In the genomic region with DNA sequence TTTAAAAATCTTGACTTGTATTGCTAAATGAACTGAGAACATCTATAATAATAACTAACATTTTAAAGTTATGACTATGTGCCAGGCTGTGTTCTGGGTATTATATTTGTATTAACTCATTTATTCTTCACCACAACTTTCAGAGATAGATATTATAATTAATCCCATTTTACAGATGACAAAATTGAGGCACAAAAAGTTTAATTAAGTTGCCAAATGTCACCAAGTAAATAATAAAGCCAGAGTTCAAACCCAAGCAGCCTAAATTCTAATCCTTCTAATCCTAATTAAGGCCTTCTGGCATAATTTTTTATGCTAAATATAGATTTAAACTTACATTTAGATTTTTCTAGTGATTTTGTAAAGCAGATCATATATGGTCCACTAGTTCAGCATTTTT, we compare ENCODE assay signal across 40 cellular contexts.
"Had no signal": no experiment of that assay in that cellular context is flagged by ENCODE, and none has a peak within 500 bp of the region (broad histone marks: within the 10 kb centered on the region; RNA-seq: fewer than 3 reads in every experiment).

No MANE protein-coding gene starts in this region.

- H3K27me3 Mint-ChIP-seq: activated naive CD4-positive, alpha-beta T cell treated with anti-CD3 and anti-CD28 coated beads, Interleukin-2, amount 50 U/mL, for 24 hours; activated naive CD8-positive, alpha-beta T cell; activated naive CD8-positive, alpha-beta T cell treated with anti-CD3 and anti-CD28 coated beads for 36 hours; activated T-cell treated with anti-CD3 and anti-CD28 coated beads, Interleukin-2, amount 50 U/mL, for 24 hours; activated T-helper 17 cell treated with anti-CD3 and anti-CD28 coated beads, Interleukin-2, amount 50 U/mL, for 72 hours; brain; central memory CD8-positive, alpha-beta T cell had no signal

- H3K27ac ChIP-seq: adrenal gland, ascending aorta, body of pancreas, brain microvascular endothelial cell, breast epithelium, cardiac muscle cell had no signal

- DNase-seq: activated effector memory CD4-positive, alpha-beta T cell treated with anti-CD3 and anti-CD28 coated beads, Interleukin-2, amount 50 U/mL, for 16 hours; activated effector memory CD4-positive, alpha-beta T cell treated with Interleukin-2 at 50 U/mL for 16 hours; activated gamma-delta T cell; activated gamma-delta T cell treated with Interleukin-2 at 50 U/mL for 16 hours; activated naive CD4-positive, alpha-beta T cell; activated naive CD4-positive, alpha-beta T cell treated with anti-CD3 and anti-CD28 coated beads for 36 hours; activated naive CD4-positive, alpha-beta T cell treated with anti-CD3 and anti-CD28 coated beads, Interleukin-2, amount 10 ng/mL, durations not matched to agents 7 days and 5 days; activated naive CD4-positive, alpha-beta T cell treated with anti-CD3 and anti-CD28 coated beads, Interleukin-2, amount 50 U/mL, for 16 hours; activated naive CD4-positive, alpha-beta T cell treated with Interleukin-2 at 50 U/mL for 16 hours; activated naive CD8-positive, alpha-beta T cell treated with anti-CD3 and anti-CD28 coated beads for 36 hours; activated naive CD8-positive, alpha-beta T cell treated with anti-CD3 and anti-CD28 coated beads, Interleukin-2, amount 10 ng/mL, durations not matched to agents 7 days and 5 days; activated naive CD8-positive, alpha-beta T cell treated with anti-CD3 and anti-CD28 coated beads, Interleukin-2, amount 50 U/mL, for 24 hours; activated T-cell treated with anti-CD3 and anti-CD28 coated beads, Interleukin-2, amount 50 U/mL, for 1 hour; activated T-cell treated with anti-CD3 and anti-CD28 coated beads, Interleukin-2, amount 50 U/mL, for 24 hours; activated T-cell treated with anti-CD3 and anti-CD28 coated beads, Interleukin-2, amount 50 U/mL, for 4 hours; activated T-cell treated with anti-CD3 and anti-CD28 coated beads, Interleukin-2, amount 50 U/mL, for 48 hours; activated T-cell treated with anti-CD3 and anti-CD28 coated beads, Interleukin-2, amount 50 U/mL, for 72 hours; amniotic stem cell; amygdala; anterior cingulate cortex; aorta; body of pancreas; brain microvascular endothelial cell; caudate nucleus; central memory CD4-positive, alpha-beta T cell; cerebellar nuclear complex had no signal

- ATAC-seq: activated naive CD4-positive, alpha-beta T cell treated with anti-CD3 and anti-CD28 coated beads, Interleukin-2, amount 50 U/mL, for 72 hours; activated naive CD8-positive, alpha-beta T cell treated with anti-CD3 and anti-CD28 coated beads, Interleukin-2, amount 50 U/mL, for 24 hours; activated T-cell treated with anti-CD3 and anti-CD28 coated beads, Interleukin-2, amount 50 U/mL, for 4 hours; activated T-cell treated with anti-CD3 and anti-CD28 coated beads, Interleukin-2, amount 50 U/mL, for 72 hours; activated T-helper 17 cell treated with anti-CD3 and anti-CD28 coated beads, Interleukin-2, amount 50 U/mL, for 72 hours; body of pancreas had no signal

- H3K4me3 ChIP-seq: adrenal gland, ascending aorta, body of pancreas, breast epithelium, cardiac muscle cell had no signal

- H3K4me3 Mint-ChIP-seq: activated naive CD4-positive, alpha-beta T cell treated with anti-CD3 and anti-CD28 coated beads for 36 hours; activated naive CD4-positive, alpha-beta T cell treated with anti-CD3 and anti-CD28 coated beads, Interleukin-2, amount 10 ng/mL, durations not matched to agents 7 days and 5 days; activated naive CD4-positive, alpha-beta T cell treated with anti-CD3 and anti-CD28 coated beads, Interleukin-2, amount 50 U/mL, for 24 hours; activated naive CD8-positive, alpha-beta T cell; activated naive CD8-positive, alpha-beta T cell treated with anti-CD3 and anti-CD28 coated beads for 36 hours; activated naive CD8-positive, alpha-beta T cell treated with anti-CD3 and anti-CD28 coated beads, Interleukin-2, amount 10 ng/mL, durations not matched to agents 7 days and 5 days; activated naive CD8-positive, alpha-beta T cell treated with anti-CD3 and anti-CD28 coated beads, Interleukin-2, amount 50 U/mL, for 24 hours; activated T-cell treated with anti-CD3 and anti-CD28 coated beads, Interleukin-2, amount 50 U/mL, for 24 hours; activated T-cell treated with anti-CD3 and anti-CD28 coated beads, Interleukin-2, amount 50 U/mL, for 4 hours; activated T-cell treated with anti-CD3 and anti-CD28 coated beads, Interleukin-2, amount 50 U/mL, for 72 hours; activated T-helper 1 cell treated with anti-CD3 and anti-CD28 coated beads, Interleukin-12 subunit alpha, Interleukin-12 subunit beta, Interleukin-2, Interleukin-4 antibody, amounts not matched to agents 30 ng/mL and 10 ng/mL and 1 ng/mL, durations not matched to agents 14 hours and 24 hours and 36 hours; activated T-helper 17 cell treated with anti-CD3 and anti-CD28 coated beads, Interleukin-2, amount 50 U/mL, for 72 hours; brain; central memory CD8-positive, alpha-beta T cell had no signal

- H3K36me3 ChIP-seq: adrenal gland, ascending aorta, brain microvascular endothelial cell, breast epithelium, cardiac muscle cell had no signal

- H3K27me3 ChIP-seq: adrenal gland, ascending aorta, body of pancreas, brain microvascular endothelial cell, breast epithelium, cardiac muscle cell had no signal

- FAIRE-seq: astrocyte, bronchial epithelial cell had no signal

- H3K27ac Mint-ChIP-seq: activated naive CD4-positive, alpha-beta T cell treated with anti-CD3 and anti-CD28 coated beads for 36 hours; activated naive CD4-positive, alpha-beta T cell treated with anti-CD3 and anti-CD28 coated beads, Interleukin-2, amount 10 ng/mL, durations not matched to agents 7 days and 5 days; activated naive CD4-positive, alpha-beta T cell treated with anti-CD3 and anti-CD28 coated beads, Interleukin-2, amount 50 U/mL, for 24 hours; activated naive CD4-positive, alpha-beta T cell treated with anti-CD3 and anti-CD28 coated beads, Interleukin-2, amount 50 U/mL, for 72 hours; activated naive CD8-positive, alpha-beta T cell; activated naive CD8-positive, alpha-beta T cell treated with anti-CD3 and anti-CD28 coated beads for 36 hours; activated naive CD8-positive, alpha-beta T cell treated with anti-CD3 and anti-CD28 coated beads, Interleukin-2, amount 10 ng/mL, durations not matched to agents 7 days and 5 days; activated naive CD8-positive, alpha-beta T cell treated with anti-CD3 and anti-CD28 coated beads, Interleukin-2, amount 50 U/mL, for 24 hours; activated T-cell treated with anti-CD3 and anti-CD28 coated beads, Interleukin-2, amount 50 U/mL, for 24 hours; activated T-cell treated with anti-CD3 and anti-CD28 coated beads, Interleukin-2, amount 50 U/mL, for 72 hours; activated T-helper 1 cell treated with anti-CD3 and anti-CD28 coated beads, Interleukin-12 subunit alpha, Interleukin-12 subunit beta, Interleukin-2, Interleukin-4 antibody, amounts not matched to agents 30 ng/mL and 10 ng/mL and 1 ng/mL, durations not matched to agents 14 hours and 24 hours and 36 hours; activated T-helper 17 cell treated with anti-CD3 and anti-CD28 coated beads, Interleukin-2, amount 50 U/mL, for 72 hours; activated T-helper 2 cell treated with anti-CD3 and anti-CD28 coated beads, Interferon-gamma antibody, Interleukin-2, Interleukin-4, amounts not matched to agents 10 μg/mL and 5 μg/mL and 100 μg/mL, durations not matched to agents 14 hours and 24 hours and 36 hours had no signal

- H3K36me3 Mint-ChIP-seq: activated naive CD4-positive, alpha-beta T cell treated with anti-CD3 and anti-CD28 coated beads, Interleukin-2, amount 10 ng/mL, durations not matched to agents 7 days and 5 days; activated naive CD4-positive, alpha-beta T cell treated with anti-CD3 and anti-CD28 coated beads, Interleukin-2, amount 50 U/mL, for 24 hours; activated naive CD4-positive, alpha-beta T cell treated with anti-CD3 and anti-CD28 coated beads, Interleukin-2, amount 50 U/mL, for 72 hours; activated naive CD8-positive, alpha-beta T cell; activated naive CD8-positive, alpha-beta T cell treated with anti-CD3 and anti-CD28 coated beads for 36 hours; activated naive CD8-positive, alpha-beta T cell treated with anti-CD3 and anti-CD28 coated beads, Interleukin-2, amount 10 ng/mL, durations not matched to agents 7 days and 5 days; brain had no signal

- H3K9me3 Mint-ChIP-seq: activated naive CD4-positive, alpha-beta T cell treated with anti-CD3 and anti-CD28 coated beads for 36 hours; activated naive CD4-positive, alpha-beta T cell treated with anti-CD3 and anti-CD28 coated beads, Interleukin-2, amount 10 ng/mL, durations not matched to agents 7 days and 5 days; activated naive CD4-positive, alpha-beta T cell treated with anti-CD3 and anti-CD28 coated beads, Interleukin-2, amount 50 U/mL, for 24 hours; activated naive CD4-positive, alpha-beta T cell treated with anti-CD3 and anti-CD28 coated beads, Interleukin-2, amount 50 U/mL, for 72 hours; activated naive CD8-positive, alpha-beta T cell treated with anti-CD3 and anti-CD28 coated beads for 36 hours; activated naive CD8-positive, alpha-beta T cell treated with anti-CD3 and anti-CD28 coated beads, Interleukin-2, amount 10 ng/mL, durations not matched to agents 7 days and 5 days; activated naive CD8-positive, alpha-beta T cell treated with anti-CD3 and anti-CD28 coated beads, Interleukin-2, amount 50 U/mL, for 24 hours; activated T-cell treated with anti-CD3 and anti-CD28 coated beads, Interleukin-2, amount 50 U/mL, for 24 hours; activated T-cell treated with anti-CD3 and anti-CD28 coated beads, Interleukin-2, amount 50 U/mL, for 4 hours; activated T-cell treated with anti-CD3 and anti-CD28 coated beads, Interleukin-2, amount 50 U/mL, for 72 hours; activated T-helper 1 cell treated with anti-CD3 and anti-CD28 coated beads, Interleukin-12 subunit alpha, Interleukin-12 subunit beta, Interleukin-2, Interleukin-4 antibody, amounts not matched to agents 30 ng/mL and 10 ng/mL and 1 ng/mL, durations not matched to agents 14 hours and 24 hours and 36 hours; activated T-helper 17 cell treated with anti-CD3 and anti-CD28 coated beads, Interleukin-2, amount 50 U/mL, for 72 hours; activated T-helper 2 cell treated with anti-CD3 and anti-CD28 coated beads, Interferon-gamma antibody, Interleukin-2, Interleukin-4, amounts not matched to agents 10 μg/mL and 5 μg/mL and 100 μg/mL, durations not matched to agents 14 hours and 24 hours and 36 hours; brain; central memory CD8-positive, alpha-beta T cell had no signal

- H3K9me3 ChIP-seq: adrenal gland, ascending aorta, body of pancreas, breast epithelium had no signal
